In genomic region chr9:38009990-38010389, GRCh38 we compare ENCODE assay signal across 1 cellular context.
TF ChIP-seq lines count a peak whose summit lies in the region.

No MANE protein-coding gene starts in this region.

TF ChIP-seq in HepG2, 621 proteins besides CTCF, POLR2A, EP300 and RAD21 (continued from another document):
- no peak for TF ChIP-seq GMEB2 (CRISPR knock-in tag; IDR thresholded peaks at IDR 0.05; ENCODE audit: low read depth)
- TF ChIP-seq CREB3 (CRISPR knock-in tag; IDR thresholded peaks at IDR 0.05), result no peak
- no peak for TF ChIP-seq KDM3A (CRISPR knock-in tag; IDR thresholded peaks at IDR 0.05; ENCODE audit: low read depth)
- TF ChIP-seq HNRNPH1 (optimal IDR thresholded peaks at IDR 0.05; ENCODE audit: low read depth, low read length), result no peak
- 0 out of 2 replicates have a peak, but pooled peaks have one; percentile 59 for TF ChIP-seq ZMYM3 (CRISPR knock-in tag; IDR thresholded peaks at IDR 0.05)
